ENCODE assay signal across 1 cellular context in the genomic region with DNA sequence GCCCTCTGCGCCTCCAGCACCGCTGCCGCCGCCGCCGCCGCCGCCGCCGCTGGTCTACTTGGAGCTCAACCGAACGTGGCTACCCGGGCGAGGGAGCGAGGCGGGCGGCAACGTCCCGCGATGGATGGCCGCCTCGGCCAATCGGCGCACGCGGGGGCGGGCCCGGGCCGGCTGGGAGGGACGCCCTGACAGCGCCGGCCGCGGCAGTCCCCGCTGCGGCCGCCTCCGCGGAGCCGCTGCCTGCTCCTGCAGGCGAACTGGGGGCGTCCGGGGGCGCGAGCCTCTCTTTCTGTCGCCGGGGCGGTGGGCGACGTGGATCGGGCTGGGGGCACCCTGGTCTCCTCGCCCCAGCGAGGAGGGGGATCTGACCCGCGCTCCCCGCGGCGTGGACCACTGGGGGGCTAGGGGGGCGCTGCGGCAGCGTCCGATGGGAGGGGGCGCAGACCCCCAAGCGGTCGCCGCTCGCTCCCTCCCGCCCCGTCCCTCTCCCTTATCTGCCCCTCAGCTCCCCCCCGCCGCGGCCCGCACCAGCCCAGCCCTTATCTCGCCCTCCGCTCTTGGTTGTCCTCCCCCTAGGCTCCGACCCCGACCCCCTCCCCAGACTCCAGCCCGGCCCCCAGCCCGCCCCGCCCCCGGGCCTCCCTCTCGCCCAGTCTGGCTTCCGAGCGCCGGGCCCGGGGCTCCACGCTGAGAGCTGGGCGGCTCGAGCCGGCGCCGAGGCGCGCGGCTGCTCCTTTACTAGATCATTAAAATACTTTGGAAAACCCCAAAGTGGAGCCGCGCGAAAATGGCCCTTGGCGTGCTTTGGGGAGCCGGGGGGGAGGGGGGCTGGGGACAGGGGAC.
A peak's percentile ranks its signal among the peaks of the same experiment; 100 is the strongest.
TF ChIP-seq lines count a peak whose summit lies in the region.

SSBP3 (minus strand) TSS at position 56 of the 843 bp plus-strand sequence.

TF ChIP-seq in HepG2, 621 proteins besides CTCF, POLR2A, EP300 and RAD21 (continued from another document):
- TF ChIP-seq ZNF687 (CRISPR knock-in tag; IDR thresholded peaks at IDR 0.05) (peak; percentile 46; the same call in 1 of the 2 replicates), GMEB2 (CRISPR knock-in tag; IDR thresholded peaks at IDR 0.05; ENCODE audit: low read depth) (no peak), BRD4 (CRISPR knock-in tag; IDR thresholded peaks at IDR 0.05) (no peak), BCLAF1 (IDR thresholded peaks at IDR 0.05) (no peak), HNRNPLL (IDR thresholded peaks at IDR 0.05; ENCODE audit: low read depth, low read length, poor library complexity, severe bottlenecking) (peak; percentile 28), ZBTB7B (CRISPR knock-in tag; IDR thresholded peaks at IDR 0.05) (peak; percentile 67; the same call in 1 of the 2 replicates), GABPB1 (CRISPR knock-in tag; IDR thresholded peaks at IDR 0.05) (0 out of 2 replicates have a peak, but pooled peaks have one; percentile 42), GABPA (IDR thresholded peaks at IDR 0.05; ENCODE audit: low read depth, low read length) (0 out of 2 replicates have a peak, but pooled peaks have one; percentile 22), GABPA (CRISPR knock-in tag; IDR thresholded peaks at IDR 0.05; ENCODE audit: low read depth) (no peak), AHR (CRISPR knock-in tag; IDR thresholded peaks at IDR 0.05) (no peak), CCDC6 (CRISPR knock-in tag; IDR thresholded peaks at IDR 0.05) (peak; percentile 80), ZSCAN31 (CRISPR knock-in tag; IDR thresholded peaks at IDR 0.05; ENCODE audit: low read depth) (0 out of 2 replicates have a peak, but pooled peaks have one; percentile 29), SIX1 (CRISPR knock-in tag; IDR thresholded peaks at IDR 0.05; ENCODE audit: borderline replicate concordance) (no peak), NKX3-1 (CRISPR knock-in tag; IDR thresholded peaks at IDR 0.05) (no peak), ZFX (CRISPR knock-in tag; IDR thresholded peaks at IDR 0.05; ENCODE audit: low read depth) (no peak), PHF8 (CRISPR knock-in tag; IDR thresholded peaks at IDR 0.05) (no peak), ATF7-NPFF (CRISPR knock-in tag; IDR thresholded peaks at IDR 0.05; ENCODE audit: low read depth) (0 out of 2 replicates have a peak, but pooled peaks have one; percentile 23), ZNF564 (CRISPR knock-in tag; IDR thresholded peaks at IDR 0.05) (0 out of 2 replicates have a peak, but pooled peaks have one; percentile 27), TMF1 (CRISPR knock-in tag; IDR thresholded peaks at IDR 0.05; ENCODE audit: low read depth) (peak; percentile 25; the same call in 1 of the 2 replicates), ZNF569 (CRISPR knock-in tag; IDR thresholded peaks at IDR 0.05; ENCODE audit: borderline replicate concordance) (no peak), DMTF1 (CRISPR knock-in tag; IDR thresholded peaks at IDR 0.05) (no peak), DPF2 (CRISPR knock-in tag; IDR thresholded peaks at IDR 0.05; ENCODE audit: borderline replicate concordance, low read depth) (no peak), PBX2 (CRISPR knock-in tag; IDR thresholded peaks at IDR 0.05) (peak; percentile 81), SP4 (CRISPR knock-in tag; IDR thresholded peaks at IDR 0.05) (peak; percentile 91), ZFP36L2 (CRISPR knock-in tag; IDR thresholded peaks at IDR 0.05) (no peak), SP2 (CRISPR knock-in tag; IDR thresholded peaks at IDR 0.05) (peak; percentile 90), TARDBP (CRISPR knock-in tag; IDR thresholded peaks at IDR 0.05) (no peak), KLF15 (CRISPR knock-in tag; IDR thresholded peaks at IDR 0.05; ENCODE audit: borderline replicate concordance) (no peak)
- TF ChIP-seq, protein P1, sequence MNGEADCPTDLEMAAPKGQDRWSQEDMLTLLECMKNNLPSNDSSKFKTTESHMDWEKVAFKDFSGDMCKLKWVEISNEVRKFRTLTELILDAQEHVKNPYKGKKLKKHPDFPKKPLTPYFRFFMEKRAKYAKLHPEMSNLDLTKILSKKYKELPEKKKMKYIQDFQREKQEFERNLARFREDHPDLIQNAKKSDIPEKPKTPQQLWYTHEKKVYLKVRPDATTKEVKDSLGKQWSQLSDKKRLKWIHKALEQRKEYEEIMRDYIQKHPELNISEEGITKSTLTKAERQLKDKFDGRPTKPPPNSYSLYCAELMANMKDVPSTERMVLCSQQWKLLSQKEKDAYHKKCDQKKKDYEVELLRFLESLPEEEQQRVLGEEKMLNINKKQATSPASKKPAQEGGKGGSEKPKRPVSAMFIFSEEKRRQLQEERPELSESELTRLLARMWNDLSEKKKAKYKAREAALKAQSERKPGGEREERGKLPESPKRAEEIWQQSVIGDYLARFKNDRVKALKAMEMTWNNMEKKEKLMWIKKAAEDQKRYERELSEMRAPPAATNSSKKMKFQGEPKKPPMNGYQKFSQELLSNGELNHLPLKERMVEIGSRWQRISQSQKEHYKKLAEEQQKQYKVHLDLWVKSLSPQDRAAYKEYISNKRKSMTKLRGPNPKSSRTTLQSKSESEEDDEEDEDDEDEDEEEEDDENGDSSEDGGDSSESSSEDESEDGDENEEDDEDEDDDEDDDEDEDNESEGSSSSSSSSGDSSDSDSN (CRISPR knock-in tag; IDR thresholded peaks at IDR 0.05), result 0 out of 2 replicates have a peak, but pooled peaks have one; percentile 12
- TF ChIP-seq, protein P2, sequence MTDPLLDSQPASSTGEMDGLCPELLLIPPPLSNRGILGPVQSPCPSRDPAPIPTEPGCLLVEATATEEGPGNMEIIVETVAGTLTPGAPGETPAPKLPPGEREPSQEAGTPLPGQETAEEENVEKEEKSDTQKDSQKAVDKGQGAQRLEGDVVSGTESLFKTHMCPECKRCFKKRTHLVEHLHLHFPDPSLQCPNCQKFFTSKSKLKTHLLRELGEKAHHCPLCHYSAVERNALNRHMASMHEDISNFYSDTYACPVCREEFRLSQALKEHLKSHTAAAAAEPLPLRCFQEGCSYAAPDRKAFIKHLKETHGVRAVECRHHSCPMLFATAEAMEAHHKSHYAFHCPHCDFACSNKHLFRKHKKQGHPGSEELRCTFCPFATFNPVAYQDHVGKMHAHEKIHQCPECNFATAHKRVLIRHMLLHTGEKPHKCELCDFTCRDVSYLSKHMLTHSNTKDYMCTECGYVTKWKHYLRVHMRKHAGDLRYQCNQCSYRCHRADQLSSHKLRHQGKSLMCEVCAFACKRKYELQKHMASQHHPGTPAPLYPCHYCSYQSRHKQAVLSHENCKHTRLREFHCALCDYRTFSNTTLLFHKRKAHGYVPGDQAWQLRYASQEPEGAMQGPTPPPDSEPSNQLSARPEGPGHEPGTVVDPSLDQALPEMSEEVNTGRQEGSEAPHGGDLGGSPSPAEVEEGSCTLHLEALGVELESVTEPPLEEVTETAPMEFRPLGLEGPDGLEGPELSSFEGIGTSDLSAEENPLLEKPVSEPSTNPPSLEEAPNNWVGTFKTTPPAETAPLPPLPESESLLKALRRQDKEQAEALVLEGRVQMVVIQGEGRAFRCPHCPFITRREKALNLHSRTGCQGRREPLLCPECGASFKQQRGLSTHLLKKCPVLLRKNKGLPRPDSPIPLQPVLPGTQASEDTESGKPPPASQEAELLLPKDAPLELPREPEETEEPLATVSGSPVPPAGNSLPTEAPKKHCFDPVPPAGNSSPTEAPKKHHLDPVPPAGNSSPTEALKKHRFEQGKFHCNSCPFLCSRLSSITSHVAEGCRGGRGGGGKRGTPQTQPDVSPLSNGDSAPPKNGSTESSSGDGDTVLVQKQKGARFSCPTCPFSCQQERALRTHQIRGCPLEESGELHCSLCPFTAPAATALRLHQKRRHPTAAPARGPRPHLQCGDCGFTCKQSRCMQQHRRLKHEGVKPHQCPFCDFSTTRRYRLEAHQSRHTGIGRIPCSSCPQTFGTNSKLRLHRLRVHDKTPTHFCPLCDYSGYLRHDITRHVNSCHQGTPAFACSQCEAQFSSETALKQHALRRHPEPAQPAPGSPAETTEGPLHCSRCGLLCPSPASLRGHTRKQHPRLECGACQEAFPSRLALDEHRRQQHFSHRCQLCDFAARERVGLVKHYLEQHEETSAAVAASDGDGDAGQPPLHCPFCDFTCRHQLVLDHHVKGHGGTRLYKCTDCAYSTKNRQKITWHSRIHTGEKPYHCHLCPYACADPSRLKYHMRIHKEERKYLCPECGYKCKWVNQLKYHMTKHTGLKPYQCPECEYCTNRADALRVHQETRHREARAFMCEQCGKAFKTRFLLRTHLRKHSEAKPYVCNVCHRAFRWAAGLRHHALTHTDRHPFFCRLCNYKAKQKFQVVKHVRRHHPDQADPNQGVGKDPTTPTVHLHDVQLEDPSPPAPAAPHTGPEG (CRISPR knock-in tag; IDR thresholded peaks at IDR 0.05), result 0 out of 2 replicates have a peak, but pooled peaks have one; percentile 12
